Comparison of ENCODE assay signal across 1 cellular context in the genomic region with DNA sequence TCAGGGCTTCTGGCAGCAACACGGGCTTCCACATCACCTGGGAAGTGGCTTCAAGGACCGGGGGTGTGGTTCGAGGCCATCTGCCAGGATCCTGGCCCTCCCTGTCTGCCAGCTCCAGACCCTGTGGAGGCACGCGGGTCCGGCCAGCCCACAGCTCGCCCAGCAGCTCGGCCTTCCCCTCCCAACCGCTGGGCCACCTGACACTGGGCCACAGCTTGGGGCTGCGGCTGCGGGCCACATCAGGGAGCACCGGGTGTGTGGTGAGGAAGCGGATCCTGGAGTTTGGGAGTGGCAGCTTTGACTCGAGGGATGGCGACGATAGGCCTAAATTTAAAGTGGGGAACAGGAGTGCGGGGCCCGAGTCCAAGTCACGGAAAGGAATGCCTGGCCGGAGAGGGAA.
TF ChIP-seq lines count a peak whose summit lies in the region.

No MANE protein-coding gene starts in this region.

TF ChIP-seq in HepG2, 621 proteins besides CTCF, POLR2A, EP300 and RAD21 (continued from another document):
- TF ChIP-seq HNRNPL (IDR thresholded peaks at IDR 0.05; ENCODE audit: low read depth, low read length): no peak
- no peak for TF ChIP-seq PREB (CRISPR knock-in tag; IDR thresholded peaks at IDR 0.05)
- no peak for TF ChIP-seq NONO (IDR thresholded peaks at IDR 0.05)
- no peak for TF ChIP-seq NONO (CRISPR knock-in tag; conservative IDR thresholded peaks at IDR 0.05)
